15 cellular contexts compared by ENCODE assay signal in the genomic region with DNA sequence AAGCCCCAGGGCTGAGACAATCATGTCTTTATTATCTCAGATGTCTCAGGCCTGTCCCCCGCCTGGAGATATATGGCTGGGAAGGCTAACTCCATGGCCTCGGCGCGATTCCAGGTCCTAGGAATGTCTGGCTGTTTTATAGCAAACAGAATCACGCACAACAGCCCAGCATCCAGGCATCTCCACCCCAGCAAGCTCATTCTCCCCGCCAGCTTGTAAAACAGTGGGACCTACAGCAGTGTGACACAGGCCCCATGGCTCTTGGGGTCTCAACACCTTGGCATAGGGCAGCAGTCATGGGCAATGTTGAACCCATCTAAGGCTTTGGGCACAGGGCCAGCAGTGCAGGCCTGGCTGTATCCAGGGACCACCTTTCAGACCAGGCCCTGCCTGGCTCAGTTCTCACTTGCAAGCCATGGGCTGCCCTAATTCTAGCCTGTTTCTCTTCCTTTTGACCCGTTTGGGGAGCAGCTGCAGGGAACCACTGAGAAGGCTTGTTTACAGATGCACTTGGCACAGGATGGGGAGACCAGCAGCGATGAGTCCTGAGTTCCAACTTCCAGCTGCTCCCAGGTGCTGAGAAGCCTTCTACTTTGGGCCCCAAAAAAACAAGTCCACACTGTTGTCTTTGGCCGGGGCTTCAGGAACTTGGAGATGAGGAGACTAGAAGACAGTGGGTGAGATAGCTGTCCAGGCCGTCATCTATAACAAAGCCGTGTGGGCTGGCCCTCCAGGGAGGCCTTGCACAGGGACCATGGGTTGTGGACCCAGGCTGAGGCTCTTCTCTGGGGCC. TPM values are rescaled to one million over a fixed set of nuclear protein-coding genes. Genes with fewer than 3 reads are reported as not detected.
DNase-seq lines count a peak whose midpoint lies in the region; ATAC-seq and TF ChIP-seq lines count a peak whose summit lies in the region.
"Had no signal": no experiment of that assay in that cellular context is flagged by ENCODE, and none has a peak within 500 bp of the region (broad histone marks: within the 10 kb centered on the region; RNA-seq: fewer than 3 reads in every experiment).

No MANE protein-coding gene starts in this region.

- BruUV-seq in Caco-2 (replicated peaks; lab: Mats Ljungman, UMichigan), result no TSS peak

- peaks cover 4 to 66% (median 37%) of the 10 kb centered on the region in 4 donors for H3K36me3 ChIP-seq in stomach
- H3K36me3 ChIP-seq in Caco-2 (ENCODE audit: control insufficient read depth, insufficient read depth, low read length), result no peaks in the 10 kb centered on the region; the same call in 1 of the 2 replicates

- intact Hi-C loops in stomach (cut with DNase I; ENCODE audit: low total_unique reads), result no loop called here
- intact Hi-C loops in Caco-2 (cut with micrococcal nuclease; ENCODE audit: unreplicated experiment), result no loop called here

- POLR2A ChIA-PET in Caco-2 (lab: Charles Lee), result no interaction called here

- no peaks in the 10 kb centered on the region for H3K9me3 Mint-ChIP-seq in activated T-cell treated with anti-CD3 and anti-CD28 coated beads, Interleukin-2, amount 50 U/mL, for 72 hours
- no peaks in the 10 kb centered on the region for H3K9me3 Mint-ChIP-seq in activated T-helper 17 cell treated with anti-CD3 and anti-CD28 coated beads, Interleukin-2, amount 50 U/mL, for 72 hours
- H3K9me3 Mint-ChIP-seq in immature natural killer cell (no peaks in the 10 kb centered on the region), Caco-2 (ENCODE audit: unreplicated experiment) (no peaks in the 10 kb centered on the region)
- H3K9me3 Mint-ChIP-seq in stimulated activated memory B cell treated with anti-CD40 and anti-IgM and Interleukin-4, amounts not matched to agents 10 μg/mL and 1 μg/mL and 100 μg/mL, for 72 hours, result no peaks in the 10 kb centered on the region

- peaks cover 39% of the 10 kb centered on the region for H3K4me1 Mint-ChIP-seq in activated T-cell treated with anti-CD3 and anti-CD28 coated beads, Interleukin-2, amount 50 U/mL, for 72 hours (ENCODE audit: low read depth)
- peaks cover 35% of the 10 kb centered on the region for H3K4me1 Mint-ChIP-seq in activated T-helper 17 cell treated with anti-CD3 and anti-CD28 coated beads, Interleukin-2, amount 50 U/mL, for 72 hours
- H3K4me1 Mint-ChIP-seq in immature natural killer cell (peaks cover 83 to 89% of the 10 kb centered on the region in 2 donors), Caco-2 (ENCODE audit: low read depth, unreplicated experiment) (no peaks in the 10 kb centered on the region)
- peaks cover 52% of the 10 kb centered on the region for H3K4me1 Mint-ChIP-seq in stimulated activated memory B cell treated with anti-CD40 and anti-IgM and Interleukin-4, amounts not matched to agents 10 μg/mL and 1 μg/mL and 100 μg/mL, for 72 hours

- TF ChIP-seq POLR2A in stomach (IDR thresholded peaks at IDR 0.05), result no peak

- H3K27me3 ChIP-seq in stomach, result no peaks in the 10 kb centered on the region
- H3K27me3 ChIP-seq in Caco-2 (replicated peaks; ENCODE audit: control insufficient read depth, insufficient read depth, low read length), result no peaks in the 10 kb centered on the region

- peak overlapping the region in 3 of 5 donors; percentile 30 to 59 (median 37) for H3K27ac ChIP-seq in stomach

- peaks cover 10 to 27% of the 10 kb centered on the region in 2 donors for H3K36me3 Mint-ChIP-seq in activated T-cell treated with anti-CD3 and anti-CD28 coated beads, Interleukin-2, amount 50 U/mL, for 72 hours (ENCODE audit: insufficient read depth in 2 of 2)
- H3K36me3 Mint-ChIP-seq in activated T-helper 17 cell treated with anti-CD3 and anti-CD28 coated beads, Interleukin-2, amount 50 U/mL, for 72 hours (ENCODE audit: low read depth), result peaks cover 95% of the 10 kb centered on the region
- H3K36me3 Mint-ChIP-seq in immature natural killer cell (peaks cover 3 to 8% (median 4%) of the 10 kb centered on the region in 3 donors), Caco-2 (ENCODE audit: insufficient read depth, unreplicated experiment) (peaks cover 74% of the 10 kb centered on the region)
- H3K36me3 Mint-ChIP-seq in stimulated activated memory B cell treated with anti-CD40 and anti-IgM and Interleukin-4, amounts not matched to agents 10 μg/mL and 1 μg/mL and 100 μg/mL, for 72 hours, result peaks cover 54% of the 10 kb centered on the region

- no peak for TF ChIP-seq EP300 in stomach (IDR thresholded peaks at IDR 0.05)

- no peak for DNase-seq in activated T-cell treated with anti-CD3 and anti-CD28 coated beads, Interleukin-2, amount 50 U/mL, for 72 hours
- no peak for DNase-seq in activated T-cell treated with anti-CD3 and anti-CD28 coated beads, Interleukin-2, amount 50 U/mL, for 1 hour
- DNase-seq in immature natural killer cell (no peak), stomach (no peak), Caco-2 (no peak)
- no peak for DNase-seq in stimulated activated CD4-positive, alpha-beta T cell treated with anti-CD3 and anti-CD28 coated beads, Interleukin-12 subunit alpha, Interleukin-12 subunit beta, amount 100 ng/mL, for 4 hours
- DNase-seq: EL, KG1, midbrain, NCI-H2081, small intestine had no signal

- 53 to 69% (median 64%) methylated on average over 9 to 11 of the region's 11 CpGs for WGBS in stomach, 5 donors

- H3K4me3 ChIP-seq in stomach (no peak overlapping the region), Caco-2 (ENCODE audit: low read depth, low read length) (no peak overlapping the region)

- H3K4me3 Mint-ChIP-seq in activated T-cell treated with anti-CD3 and anti-CD28 coated beads, Interleukin-2, amount 50 U/mL, for 72 hours, result no peak overlapping the region
- no peak overlapping the region for H3K4me3 Mint-ChIP-seq in activated T-helper 17 cell treated with anti-CD3 and anti-CD28 coated beads, Interleukin-2, amount 50 U/mL, for 72 hours
- H3K4me3 Mint-ChIP-seq in immature natural killer cell, result no peak overlapping the region
- H3K4me3 Mint-ChIP-seq in Caco-2 (ENCODE audit: unreplicated experiment), result no peak overlapping the region
- H3K4me3 Mint-ChIP-seq in stimulated activated memory B cell treated with anti-CD40 and anti-IgM and Interleukin-4, amounts not matched to agents 10 μg/mL and 1 μg/mL and 100 μg/mL, for 72 hours, result no peak overlapping the region

- H3K27ac Mint-ChIP-seq in activated T-cell treated with anti-CD3 and anti-CD28 coated beads, Interleukin-2, amount 50 U/mL, for 72 hours, result peak overlapping the region; percentile 13
- H3K27ac Mint-ChIP-seq in activated T-helper 17 cell treated with anti-CD3 and anti-CD28 coated beads, Interleukin-2, amount 50 U/mL, for 72 hours, result peak overlapping the region; percentile 59
- H3K27ac Mint-ChIP-seq in immature natural killer cell, result peak overlapping the region; percentile 24 to 72 (median 56)
- no peak overlapping the region for H3K27ac Mint-ChIP-seq in Caco-2 (ENCODE audit: unreplicated experiment)
- H3K27ac Mint-ChIP-seq in stimulated activated memory B cell treated with anti-CD40 and anti-IgM and Interleukin-4, amounts not matched to agents 10 μg/mL and 1 μg/mL and 100 μg/mL, for 72 hours, result no peak overlapping the region

- no peak for ATAC-seq in activated T-cell treated with anti-CD3 and anti-CD28 coated beads, Interleukin-2, amount 50 U/mL, for 72 hours (replicated peaks in 1 of 2)
- ATAC-seq in activated T-helper 17 cell treated with anti-CD3 and anti-CD28 coated beads, Interleukin-2, amount 50 U/mL, for 72 hours (replicated peaks), result no peak
- no peak for ATAC-seq in stimulated activated memory B cell treated with anti-CD40 and anti-IgM and Interleukin-4, amounts not matched to agents 10 μg/mL and 1 μg/mL and 100 μg/mL, for 72 hours

- H3K4me1 ChIP-seq in stomach (peaks cover 26 to 82% (median 53%) of the 10 kb centered on the region in 4 donors), Caco-2 (no peaks in the 10 kb centered on the region)

- CTCF ChIA-PET in Caco-2 (lab: Charles Lee), result no interaction called here

- H3K9me3 ChIP-seq in stomach (no peaks in the 10 kb centered on the region), Caco-2 (no peaks in the 10 kb centered on the region)

- TF ChIP-seq CTCF in stomach (IDR thresholded peaks at IDR 0.05) (no peak), Caco-2 (IDR thresholded peaks at IDR 0.05; ENCODE audit: insufficient read depth in 1 of 2, low read depth in 1 of 2, low read length in 1 of 2, severe bottlenecking in 1 of 2, unreplicated experiment in 1 of 2) (no peak)

- H3K27me3 Mint-ChIP-seq in activated T-cell treated with anti-CD3 and anti-CD28 coated beads, Interleukin-2, amount 50 U/mL, for 72 hours (ENCODE audit: low read depth), result no peaks in the 10 kb centered on the region
- H3K27me3 Mint-ChIP-seq in activated T-helper 17 cell treated with anti-CD3 and anti-CD28 coated beads, Interleukin-2, amount 50 U/mL, for 72 hours, result no peaks in the 10 kb centered on the region
- H3K27me3 Mint-ChIP-seq in immature natural killer cell (ENCODE audit: low read depth in 3 of 3) (peaks cover 0 to 4% (median 0%) of the 10 kb centered on the region in 3 donors), Caco-2 (ENCODE audit: insufficient read depth, unreplicated experiment) (no peaks in the 10 kb centered on the region)
- H3K27me3 Mint-ChIP-seq in stimulated activated memory B cell treated with anti-CD40 and anti-IgM and Interleukin-4, amounts not matched to agents 10 μg/mL and 1 μg/mL and 100 μg/mL, for 72 hours, result no peaks in the 10 kb centered on the region

RNA-seq across cellular contexts. Expression of a gene that starts 34.4 kb away (rescaled TPM):
- total RNA-seq in activated T-cell treated with anti-CD3 and anti-CD28 coated beads, Interleukin-2, amount 50 U/mL, for 72 hours, result not detected
- not detected for total RNA-seq in activated T-helper 17 cell treated with anti-CD3 and anti-CD28 coated beads, Interleukin-2, amount 50 U/mL, for 72 hours
- under 1 TPM in 1 of 3 donors, not detected in 2; 0.08 TPM for polyA plus RNA-seq in immature natural killer cell
- total RNA-seq in stomach, result 1 to 10 TPM in 2 of 5 donors, under 1 TPM in 3; 0.58 to 5.4 (median 0.89) TPM
- polyA plus RNA-seq in stomach, result 1 to 10 TPM; 4.5 to 10.0 (median 9.5) TPM
- 0.21 and 0.79 TPM in 2 replicates for total RNA-seq in Caco-2 (2022)
- total RNA-seq: epithelial cell of proximal tubule; T-helper 2 cell treated with Interferon-gamma antibody and Interleukin-4, amounts not matched to agents 100 ng/mL and 5 ng/mL, for 36 hours had no signal

RNA-seq across cellular contexts. Expression of a gene that starts 56.0 kb away (rescaled TPM):
- total RNA-seq in activated T-cell treated with anti-CD3 and anti-CD28 coated beads, Interleukin-2, amount 50 U/mL, for 72 hours, result 100 to 1,000 TPM; 292 to 349 TPM
- 100 to 1,000 TPM; 243 to 264 TPM for total RNA-seq in activated T-helper 17 cell treated with anti-CD3 and anti-CD28 coated beads, Interleukin-2, amount 50 U/mL, for 72 hours
- 100 to 1,000 TPM; 220 to 600 (median 473) TPM for polyA plus RNA-seq in immature natural killer cell
- total RNA-seq in stomach, result 100 to 1,000 TPM in 2 of 5 donors, 10 to 100 TPM in 3; 72.4 to 425 (median 80.8) TPM
- polyA plus RNA-seq in stomach, result 100 to 1,000 TPM in 2 of 3 donors, 10 to 100 TPM in 1; 91.8 to 242 (median 179) TPM
- 240 and 251 TPM in 2 replicates for total RNA-seq in Caco-2 (2022)

Comparison
In these comparisons a context has a peak if more than half of its experiments do, and no peak if none do; other contexts are left out.
1. H3K27ac Mint-ChIP-seq: peak in activated T-cell treated with anti-CD3 and anti-CD28 coated beads, Interleukin-2, amount 50 U/mL, for 72 hours (single experiment), activated T-helper 17 cell treated with anti-CD3 and anti-CD28 coated beads, Interleukin-2, amount 50 U/mL, for 72 hours (single experiment) and immature natural killer cell (6 of 6); none in Caco-2 (single experiment) and stimulated activated memory B cell treated with anti-CD40 and anti-IgM and Interleukin-4, amounts not matched to agents 10 μg/mL and 1 μg/mL and 100 μg/mL, for 72 hours (single experiment).